ENCODE assay signal across 8 cellular contexts in genomic region chr19:34049944-34050343, GRCh38.
"Had no signal": no experiment of that assay in that cellular context is flagged by ENCODE, and none has a peak within 500 bp of the region (broad histone marks: within the 10 kb centered on the region; RNA-seq: fewer than 3 reads in every experiment).

No MANE protein-coding gene starts in this region.

- H3K4me3 ChIP-seq: GM12878 had no signal

- ATAC-seq: GM12878 had no signal

- DNase-seq: GDM1, GF-D8 had no signal

- FAIRE-seq: G401.6, GM12878, GM12891, GM12892, GM18507, GM19239 had no signal
